Comparison of ENCODE assay signal across 8 cellular contexts in the genomic region with DNA sequence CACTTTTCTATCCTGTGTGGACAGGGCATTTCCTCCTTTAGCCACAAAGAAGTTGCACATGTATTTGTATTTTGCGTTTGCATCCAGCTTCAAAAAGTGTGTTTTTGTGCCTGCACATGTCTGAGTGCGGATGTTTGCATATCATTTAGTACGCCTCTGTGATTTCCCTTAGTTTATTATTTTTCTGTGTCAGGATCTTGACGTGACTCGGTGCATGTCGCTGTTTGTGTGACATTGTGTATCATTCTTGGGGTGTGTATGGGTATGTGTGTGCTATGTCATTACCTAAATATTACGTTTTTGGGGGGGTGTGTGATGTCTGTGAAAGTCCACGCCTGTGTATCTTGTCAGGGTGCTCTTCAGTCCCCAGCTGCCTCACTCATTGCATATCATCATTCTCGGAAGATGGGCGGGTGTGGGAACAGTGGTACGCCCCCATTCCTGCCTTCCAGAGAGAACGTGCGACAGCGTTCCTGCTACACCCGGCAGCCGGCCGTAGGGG. TPM values are rescaled to one million over a fixed set of nuclear protein-coding genes. Genes with fewer than 3 reads are reported as not detected.
DNase-seq lines count a peak whose midpoint lies in the region; ATAC-seq, FAIRE-seq and TF ChIP-seq lines count a peak whose summit lies in the region.

No MANE protein-coding gene starts in this region.

- H3K4me1 ChIP-seq in PC-9 (replicated peaks; ENCODE audit: insufficient read depth) (peaks cover 23% of the 10 kb centered on the region), parathyroid adenoma (peaks cover 9% of the 10 kb centered on the region)

- H3K9ac ChIP-seq in parathyroid adenoma: no peak overlapping the region

- H3K4me2 ChIP-seq in PC-9: peak overlapping the region; percentile 98
- H3K4me2 ChIP-seq in parathyroid adenoma (ENCODE audit: low read length): peak overlapping the region; percentile 88

- intact Hi-C loops in PC-9 (cut with micrococcal nuclease; ENCODE audit: unreplicated experiment): loop anchor here (5.0 kb wide), 2 partner anchors 49 to 51 kb away; a partner anchor contains a TSS

- H3K36me3 ChIP-seq in PC-9 (ENCODE audit: low read depth) (peaks cover 16% of the 10 kb centered on the region), parathyroid adenoma (ENCODE audit: control insufficient read depth, insufficient read depth, low read length) (no peaks in the 10 kb centered on the region)

- no peak for ATAC-seq in GM21619 (IDR thresholded peaks at IDR 0.05; ENCODE audit: unreplicated experiment)

- H3K27me3 ChIP-seq in PC-9 (ENCODE audit: insufficient read depth, low read depth) (no peaks in the 10 kb centered on the region), parathyroid adenoma (ENCODE audit: control insufficient read depth, insufficient read depth, low read length) (no peaks in the 10 kb centered on the region)

- BruUV-seq in PC-9 (replicated peaks; lab: Mats Ljungman, UMichigan): no TSS peak

- no peaks in the 10 kb centered on the region for H3K9me2 ChIP-seq in PC-9 (ENCODE audit: insufficient read depth)

- TF ChIP-seq CTCF in GM12875 (IDR thresholded peaks at IDR 0.05; ENCODE audit: borderline replicate concordance, insufficient read depth, low read depth, low read length) (no peak), PC-9 (conservative IDR thresholded peaks at IDR 0.05) (no peak), epithelial cell of esophagus (IDR thresholded peaks at IDR 0.05; ENCODE audit: insufficient read depth, low read depth, low read length, missing control alignments) (no peak), parathyroid adenoma (IDR thresholded peaks at IDR 0.05) (no peak), D721Med (IDR thresholded peaks at IDR 0.05; ENCODE audit: insufficient read depth, missing control alignments) (no peak)

- H3K27ac ChIP-seq in PC-9: no peak overlapping the region
- H3K27ac ChIP-seq in parathyroid adenoma: peak overlapping the region; percentile 98

- no peak for FAIRE-seq in D721Med (lab: Jason Lieb, UNC)

- H3K4me3 ChIP-seq in GM12875 (ENCODE audit: low read depth, low read length) (peak overlapping the region; percentile 98), PC-9 (peak overlapping the region; percentile 77), epithelial cell of esophagus (ENCODE audit: low read length) (peak overlapping the region; percentile 99), parathyroid adenoma (ENCODE audit: low read depth, low read length) (peak overlapping the region; percentile 91)

- peaks cover 43% of the 10 kb centered on the region for H4K20me1 ChIP-seq in PC-9 (ENCODE audit: insufficient read depth)

- H2AFZ ChIP-seq in PC-9 (peak overlapping the region; percentile 77; the same call in 1 of the 2 replicates), parathyroid adenoma (peak overlapping the region; percentile 91)

- H3K9me3 ChIP-seq in PC-9 (ENCODE audit: insufficient read depth, low read depth) (no peaks in the 10 kb centered on the region), parathyroid adenoma (ENCODE audit: control insufficient read depth, low read length) (no peaks in the 10 kb centered on the region)

- CTCF ChIA-PET in PC-9 (lab: Charles Lee): no interaction called here

- H3K79me2 ChIP-seq in PC-9 (ENCODE audit: low read depth) (peaks cover 45% of the 10 kb centered on the region), parathyroid adenoma (peaks cover 31% of the 10 kb centered on the region)

- DNase-seq in PC-9 (no peak), epithelial cell of esophagus (ENCODE audit: low read depth) (no peak), D721Med (ENCODE audit: insufficient read length, low spot score) (no peak), NCI-H510A treated with DMSO at 0.1 percent for 48 hours (lab: John Stamatoyannopoulos, UW) (no peak), NCI-H524 treated with DMSO at 0.1 percent for 48 hours (lab: John Stamatoyannopoulos, UW) (no peak)

- H3F3A ChIP-seq in PC-9 (ENCODE audit: insufficient read depth, low read depth): peaks cover 20% of the 10 kb centered on the region

- POLR2A ChIA-PET in PC-9 (lab: Charles Lee; ENCODE audit: unreplicated experiment): no interaction called here

RNA-seq across cellular contexts. Expression of a gene that starts 0.4 kb away (rescaled TPM):
- total RNA-seq in PC-9 (2021): 79.4 and 90.5 TPM in 2 replicates

RNA-seq across cellular contexts. Expression of a gene that starts 41.9 kb away (rescaled TPM):
- 1.9 TPM in 2 replicates for total RNA-seq in PC-9 (2021)

RNA-seq across cellular contexts. Expression of a gene that starts 47.7 kb away (rescaled TPM):
- total RNA-seq in PC-9 (2021): 129 and 145 TPM in 2 replicates

RNA-seq across cellular contexts. Expression of a gene that starts 48.5 kb away (rescaled TPM):
- 0.50 and 0.52 TPM in 2 replicates for total RNA-seq in PC-9 (2021)

RNA-seq across cellular contexts. Expression of a gene that starts 53.7 kb away (rescaled TPM):
- 2.6 and 2.9 TPM in 2 replicates for total RNA-seq in PC-9 (2021)
